11 cellular contexts compared by ENCODE assay signal in the genomic region with DNA sequence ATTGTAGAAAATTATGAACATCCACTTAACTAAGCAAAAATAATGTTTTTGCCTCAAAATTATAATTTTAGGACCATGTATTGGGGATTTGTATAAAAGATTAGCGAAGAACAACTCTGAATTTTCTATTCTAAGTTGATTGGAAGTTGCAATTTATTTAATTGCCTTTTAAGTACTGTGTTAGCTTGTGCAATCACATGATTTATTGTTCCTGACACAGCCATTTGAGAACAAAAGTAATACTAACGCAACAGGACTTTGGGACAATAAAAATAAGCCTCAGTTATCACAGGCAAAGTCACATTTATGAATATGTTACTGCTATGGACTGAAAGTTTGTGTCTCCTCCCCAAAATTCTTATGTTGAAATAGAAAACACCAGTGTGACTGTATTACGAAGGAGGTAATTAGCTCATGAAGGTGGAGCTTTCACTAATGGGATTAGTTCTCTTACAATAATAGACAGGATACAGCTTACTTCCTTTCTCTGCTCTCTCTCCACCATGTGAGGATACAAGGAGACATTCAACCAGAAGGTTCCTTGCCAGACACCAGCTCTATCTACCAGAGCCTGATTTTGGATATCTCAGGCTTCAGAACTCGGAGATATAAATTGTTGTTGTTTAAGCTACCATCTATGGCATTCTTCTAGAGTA.
"Had no signal": no experiment of that assay in that cellular context is flagged by ENCODE, and none has a peak within 500 bp of the region (broad histone marks: within the 10 kb centered on the region; RNA-seq: fewer than 3 reads in every experiment).

No MANE protein-coding gene starts in this region.

- H2AFZ ChIP-seq: hepatocyte, parathyroid adenoma had no signal

- H3K9me3 ChIP-seq: adrenal gland, right atrium auricular region, tibial nerve, vagina had no signal

- H3K27me3 ChIP-seq: adrenal gland, hepatocyte, right atrium auricular region, tibial nerve, vagina had no signal

- H3K9ac ChIP-seq: parathyroid adenoma had no signal

- H3K4me1 ChIP-seq: adrenal gland, parathyroid adenoma, right atrium auricular region, tibial nerve, vagina had no signal

- DNase-seq: activated naive CD4-positive, alpha-beta T cell treated with anti-CD3 and anti-CD28 coated beads, Interleukin-2, amount 50 U/mL, for 16 hours; adrenal gland; caudate nucleus; cortex of kidney; effector CD8-positive, alpha-beta T cell had no signal

- H3K4me3 ChIP-seq: adrenal gland, hepatocyte, right atrium auricular region, smooth muscle cell, tibial nerve, vagina had no signal

- H3K4me2 ChIP-seq: hepatocyte, smooth muscle cell had no signal

- H3K27ac ChIP-seq: adrenal gland, hepatocyte, parathyroid adenoma, right atrium auricular region, tibial nerve, vagina had no signal

- H3K36me3 ChIP-seq: adrenal gland, right atrium auricular region, tibial nerve, vagina had no signal

- H3K79me2 ChIP-seq: hepatocyte, parathyroid adenoma had no signal
